In the genomic region with DNA sequence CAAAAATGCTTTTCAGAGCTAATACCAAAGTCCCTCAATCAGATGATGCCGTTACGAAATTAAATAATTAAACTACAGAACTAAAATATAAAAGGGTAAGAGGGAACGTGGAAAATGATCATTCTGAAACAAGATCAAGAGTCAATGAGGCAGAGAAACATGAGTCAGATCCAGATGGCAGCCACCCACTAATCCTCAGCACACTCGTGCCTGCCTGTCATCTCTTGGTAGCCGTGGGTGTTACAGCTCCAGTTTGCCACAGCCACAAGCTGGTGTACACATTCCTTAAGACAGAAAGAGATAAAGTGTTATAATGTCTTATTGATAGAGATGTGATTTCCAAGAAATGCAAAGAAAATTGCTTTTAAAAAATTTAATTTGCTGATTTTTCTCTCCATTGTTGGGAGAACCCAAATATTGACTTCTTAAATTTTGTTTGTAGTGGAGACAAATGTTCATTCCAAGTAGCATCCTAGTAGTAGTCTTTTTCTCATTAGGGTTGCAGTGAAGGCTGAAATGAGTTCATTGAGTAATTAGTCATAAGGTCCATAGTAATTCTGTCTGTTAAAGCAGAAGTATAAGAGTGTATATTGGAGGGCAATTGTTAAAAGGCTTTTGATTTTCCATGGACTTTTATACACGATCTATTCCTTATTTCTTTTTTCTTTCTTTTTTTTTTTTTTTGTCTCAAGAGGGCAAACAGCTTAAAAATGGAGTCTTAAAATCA, we compare ENCODE assay signal across 12 cellular contexts.
DNase-seq lines count a peak whose midpoint lies in the region; ATAC-seq and TF ChIP-seq lines count a peak whose summit lies in the region.
"Had no signal": no experiment of that assay in that cellular context is flagged by ENCODE, and none has a peak within 500 bp of the region (broad histone marks: within the 10 kb centered on the region; RNA-seq: fewer than 3 reads in every experiment).

No MANE protein-coding gene starts in this region.

- no peaks in the 10 kb centered on the region for H3K9me2 ChIP-seq in hepatocyte (replicated peaks; ENCODE audit: insufficient read depth)

- DNase-seq in NCI-H1694 (lab: John Stamatoyannopoulos, UW): peak; percentile 43
- peak in 43 of 61 donors; percentile 6 to 92 (median 46) for DNase-seq in caudate nucleus (lab: John Stamatoyannopoulos, UW)
- DNase-seq in stimulated activated CD4-positive, alpha-beta T cell treated with anti-CD3 and anti-CD28 coated beads, Interleukin-15, amount 100 ng/mL, for 48 hours (ENCODE audit: low read depth in 2 of 2): peak; percentile 25 to 43
- DNase-seq in hepatocyte (ENCODE audit: low spot score): no peak
- DNase-seq in CD8-positive, alpha-beta T cell: no peak
- DNase-seq in RPMI8226: no peak
- DNase-seq: Caco-2, NCI-H2029 treated with DMSO at 0.1 percent for 48 hours, spleen, testis had no signal

- intact Hi-C loops in CD8-positive, alpha-beta T cell (cut with DNase I, micrococcal nuclease): no loop called here

- H3K4me3 Mint-ChIP-seq in CD8-positive, alpha-beta T cell: no peak overlapping the region

- H3K36me3 Mint-ChIP-seq in CD8-positive, alpha-beta T cell: no peaks in the 10 kb centered on the region

- H4K20me1 ChIP-seq in hepatocyte (ENCODE audit: insufficient read depth, poor library complexity, severe bottlenecking): no peaks in the 10 kb centered on the region

- no peaks in the 10 kb centered on the region for H3K27me3 ChIP-seq in hepatocyte
- H3K27me3 ChIP-seq in CD8-positive, alpha-beta T cell (ENCODE audit: insufficient read depth, low read length): no peaks in the 10 kb centered on the region
- H3K27me3 ChIP-seq: testis had no signal

- no peak overlapping the region for H2AFZ ChIP-seq in hepatocyte

- ATAC-seq in GM18870 (IDR thresholded peaks at IDR 0.05; ENCODE audit: unreplicated experiment) (peak; percentile 67), HG03342 (IDR thresholded peaks at IDR 0.05; ENCODE audit: unreplicated experiment) (no peak)
- no peak for ATAC-seq in CD8-positive, alpha-beta T cell

- H3K4me1 Mint-ChIP-seq in CD8-positive, alpha-beta T cell (ENCODE audit: low read depth): no peaks in the 10 kb centered on the region

- POLR2A ChIA-PET in CD8-positive, alpha-beta T cell (lab: Charles Lee): no interaction called here

- H3K9me3 Mint-ChIP-seq in CD8-positive, alpha-beta T cell: no peaks in the 10 kb centered on the region

- WGBS in hepatocyte (ENCODE audit: low lambda C conversion rate, missing lambda C conversion rate): 51% methylated on average over 6 of the region's 6 CpGs

- peaks cover 5% of the 10 kb centered on the region for H3K27me3 Mint-ChIP-seq in CD8-positive, alpha-beta T cell (ENCODE audit: low read depth)

- no peak overlapping the region for H3K4me3 ChIP-seq in hepatocyte
- H3K4me3 ChIP-seq in CD8-positive, alpha-beta T cell (ENCODE audit: low read depth, low read length): no peak overlapping the region
- H3K4me3 ChIP-seq: spleen, testis had no signal

- H3K9me3 ChIP-seq in hepatocyte (ENCODE audit: low read depth): no peaks in the 10 kb centered on the region
- H3K9me3 ChIP-seq in CD8-positive, alpha-beta T cell (ENCODE audit: low read length): no peaks in the 10 kb centered on the region
- H3K9me3 ChIP-seq: Caco-2, spleen, testis had no signal

- H3K4me2 ChIP-seq in hepatocyte: no peak overlapping the region

- no peaks in the 10 kb centered on the region for H3K4me1 ChIP-seq in hepatocyte (ENCODE audit: insufficient read depth)
- no peaks in the 10 kb centered on the region for H3K4me1 ChIP-seq in CD8-positive, alpha-beta T cell (ENCODE audit: insufficient read depth, low read length)
- H3K4me1 ChIP-seq: Caco-2, spleen, testis had no signal

- no peaks in the 10 kb centered on the region for H3K36me3 ChIP-seq in hepatocyte (replicated peaks; ENCODE audit: insufficient read depth, low read depth)
- H3K36me3 ChIP-seq in CD8-positive, alpha-beta T cell (ENCODE audit: insufficient read depth, low read length): no peaks in the 10 kb centered on the region
- H3K36me3 ChIP-seq: spleen had no signal

- H3K79me2 ChIP-seq in hepatocyte: no peaks in the 10 kb centered on the region

- no peak for TF ChIP-seq CTCF in hepatocyte (IDR thresholded peaks at IDR 0.05; ENCODE audit: poor library complexity)
- no peak for TF ChIP-seq CTCF in CD8-positive, alpha-beta T cell (IDR thresholded peaks at IDR 0.05)

- H3K27ac Mint-ChIP-seq in CD8-positive, alpha-beta T cell: no peak overlapping the region

- H3K27ac ChIP-seq in caudate nucleus (ENCODE audit: low read depth, low read length) (no peak overlapping the region), hepatocyte (no peak overlapping the region)
- H3K27ac ChIP-seq in CD8-positive, alpha-beta T cell (ENCODE audit: low read depth, low read length): no peak overlapping the region
- H3K27ac ChIP-seq: spleen, testis had no signal

- CTCF ChIA-PET in CD8-positive, alpha-beta T cell (lab: Charles Lee): no interaction called here

Comparison
In these comparisons a context has a peak if more than half of its experiments do, and no peak if none do; other contexts are left out.
1. DNase-seq: peak in NCI-H1694 (single experiment), caudate nucleus (43 of 61) and stimulated activated CD4-positive, alpha-beta T cell treated with anti-CD3 and anti-CD28 coated beads, Interleukin-15, amount 100 ng/mL, for 48 hours (2 of 2); none in hepatocyte (single experiment), CD8-positive, alpha-beta T cell (0 of 7) and RPMI8226 (single experiment).